Comparison of ENCODE assay signal across 11 cellular contexts in genomic region chr7:106887376-106887775, GRCh38. TPM values are rescaled to one million over a fixed set of nuclear protein-coding genes. Genes with fewer than 3 reads are reported as not detected.
DNase-seq lines count a peak whose midpoint lies in the region; ATAC-seq lines count a peak whose summit lies in the region.
"Had no signal": no experiment of that assay in that cellular context is flagged by ENCODE, and none has a peak within 500 bp of the region (broad histone marks: within the 10 kb centered on the region; RNA-seq: fewer than 3 reads in every experiment).

No MANE protein-coding gene starts in this region.

- H3K27ac Mint-ChIP-seq in T-cell = peak overlapping the region; percentile 15 to 57

- ATAC-seq in GM18498 (IDR thresholded peaks at IDR 0.05; ENCODE audit: unreplicated experiment) (peak; percentile 69), GM19351 (IDR thresholded peaks at IDR 0.05; ENCODE audit: unreplicated experiment) (peak; percentile 59), HG02798 (IDR thresholded peaks at IDR 0.05; ENCODE audit: poor library complexity, unreplicated experiment) (peak; percentile 67), T-cell (replicated peaks in 1 of 4) (no peak), HG03460 (IDR thresholded peaks at IDR 0.05; ENCODE audit: unreplicated experiment) (no peak)

- no peak overlapping the region for H3K4me3 Mint-ChIP-seq in T-cell
- H3K4me3 Mint-ChIP-seq: CD4-positive, alpha-beta memory T cell had no signal

- POLR2A ChIA-PET in T-cell (lab: Charles Lee) = no interaction called here

- DNase-seq in T-cell (no peak), GF-D8 (lab: John Stamatoyannopoulos, UW) (no peak), head of caudate nucleus (no peak)
- no peak for DNase-seq in NK-92 treated with Interleukin-12 subunit alpha and Interleukin-12 subunit beta, amount 100 ng/mL, for 24 hours (lab: John Stamatoyannopoulos, UW)
- DNase-seq: adrenal gland; CD4-positive, alpha-beta memory T cell; NCI-H526 treated with DMSO at 0.1 percent for 48 hours had no signal

- H3K9me3 Mint-ChIP-seq in T-cell = no peaks in the 10 kb centered on the region
- H3K9me3 Mint-ChIP-seq: CD4-positive, alpha-beta memory T cell had no signal

- peaks cover 10 to 29% (median 23%) of the 10 kb centered on the region in 3 donors for H3K4me1 Mint-ChIP-seq in T-cell

- no peaks in the 10 kb centered on the region for H3K27me3 Mint-ChIP-seq in T-cell
- H3K27me3 Mint-ChIP-seq: CD4-positive, alpha-beta memory T cell had no signal

- CTCF ChIA-PET in T-cell (lab: Charles Lee) = no interaction called here

- intact Hi-C loops in head of caudate nucleus (cut with DNase I) = no loop called here

- H3K36me3 Mint-ChIP-seq in T-cell = peaks cover 82% of the 10 kb centered on the region

RNA-seq across cellular contexts. Expression of gene PIK3CG, which starts 22.3 kb away (rescaled TPM):
- total RNA-seq in T-cell = 10 to 100 TPM; 27.8 to 33.7 (median 28.4) TPM

Comparison
In these comparisons a context has a peak if more than half of its experiments do, and no peak if none do; other contexts are left out.
1. ATAC-seq: peak in GM18498 (single experiment), GM19351 (single experiment) and HG02798 (single experiment); none in T-cell (0 of 4) and HG03460 (single experiment).